Comparison of ENCODE assay signal across 8 cellular contexts in genomic region chr17:31581022-31581483, GRCh38.
DNase-seq lines count a peak whose midpoint lies in the region; ATAC-seq, FAIRE-seq and TF ChIP-seq lines count a peak whose summit lies in the region.

No MANE protein-coding gene starts in this region.

- H3K9me3 ChIP-seq in A549 = no peaks in the 10 kb centered on the region
- H3K9me3 ChIP-seq in mesodermal cell (ENCODE audit: control insufficient read depth, low read length) = no peaks in the 10 kb centered on the region
- H3K9me3 ChIP-seq in aorta (ENCODE audit: control insufficient read depth, low read length) = no peaks in the 10 kb centered on the region

- H3K27ac ChIP-seq in A549 (peak overlapping the region in 1 of 2 experiments; percentile 12; a peak in 1 of 6 replicates), mesodermal cell (ENCODE audit: low read depth, low read length, severe bottlenecking) (peak overlapping the region; percentile 36), aorta (ENCODE audit: low read depth in 1 of 2, low read length in 2 of 2) (peak overlapping the region; percentile 50 to 79)

- ATAC-seq in A549 (peak; percentile 22 to 52; a peak in 4 of 6 replicates), aorta (ENCODE audit: low FRiP score) (peak; percentile 86)

- no peak overlapping the region for H3K4me3 ChIP-seq in A549
- no peak overlapping the region for H3K4me3 ChIP-seq in mesodermal cell (ENCODE audit: extremely low read depth, insufficient read depth, low read length, poor library complexity, severe bottlenecking)
- no peak overlapping the region for H3K4me3 ChIP-seq in aorta (ENCODE audit: low read length in 2 of 2)

- CTCF ChIA-PET in A549 (lab: Yijun Ruan, JAX) = interaction anchor here (1.4 to 2.5 kb wide), 4 partner anchors 8 to 262 kb away, joined by 3 to 16 read pairs (median 8); no protein-coding TSS in a partner anchor

- no peaks in the 10 kb centered on the region for H3K27me3 ChIP-seq in aorta (ENCODE audit: control insufficient read depth in 1 of 2, insufficient read depth in 2 of 2, low read length in 1 of 2)

- peak overlapping the region; percentile 39 for H3K4me3 Mint-ChIP-seq in dendritic cell treated with granulocyte-macrophage colony-stimulating factor and Interleukin-4, amounts not matched to agents 40 ng/mL and 50 ng/mL, for 4 days

- no peak for TF ChIP-seq RAD21 in A549 (conservative IDR thresholded peaks at IDR 0.05 in 1 of 2, IDR thresholded peaks at IDR 0.05 in 1 of 2)

- H3K4me2 ChIP-seq in A549 = no peak overlapping the region

- H3K4me1 Mint-ChIP-seq in dendritic cell treated with granulocyte-macrophage colony-stimulating factor and Interleukin-4, amounts not matched to agents 40 ng/mL and 50 ng/mL, for 4 days (ENCODE audit: low read depth) = peaks cover 75% of the 10 kb centered on the region

- H3K36me3 Mint-ChIP-seq in dendritic cell treated with granulocyte-macrophage colony-stimulating factor and Interleukin-4, amounts not matched to agents 40 ng/mL and 50 ng/mL, for 4 days (ENCODE audit: low read depth) = no peaks in the 10 kb centered on the region

- peaks cover 4% of the 10 kb centered on the region; the same call in 1 of the 3 replicates for H3K4me1 ChIP-seq in A549
- H3K4me1 ChIP-seq in mesodermal cell (ENCODE audit: control insufficient read depth, insufficient read depth, low read length, poor library complexity, severe bottlenecking) = peaks cover 2% of the 10 kb centered on the region
- H3K4me1 ChIP-seq in aorta (ENCODE audit: control insufficient read depth in 1 of 2, insufficient read depth in 2 of 2, low read length in 2 of 2) = peaks cover 0 to 4% of the 10 kb centered on the region in 2 donors

- FAIRE-seq in A549 (lab: Jason Lieb, UNC) (no peak), GM12892 (lab: Jason Lieb, UNC) (no peak)

- no peak for TF ChIP-seq CTCF in A549 (IDR thresholded peaks at IDR 0.05)

- POLR2A ChIA-PET in A549 (lab: Yijun Ruan, JAX) = no interaction called here

- H3K36me3 ChIP-seq in mesodermal cell (ENCODE audit: control insufficient read depth, insufficient read depth, low read length) (peaks cover 48% of the 10 kb centered on the region), aorta (ENCODE audit: control insufficient read depth in 1 of 2, insufficient read depth in 2 of 2, low read length in 1 of 2) (peaks cover 0 to 2% of the 10 kb centered on the region in 2 donors)

- 81% methylated on average over 13 of the region's 13 CpGs for WGBS in A549 (ENCODE audit: missing lambda C conversion rate)
- 87 to 92% methylated on average over 10 to 12 of the region's 13 CpGs for WGBS in mesodermal cell (ENCODE audit: insufficient coverage in 2 of 2), 2 experiments
- WGBS in aorta, 2 donors = 1 to 3% methylated on average over 13 of the region's 13 CpGs

- DNase-seq in A549 (ENCODE audit: low read depth in 1 of 2, low spot score in 1 of 2) (no peak), NCI-H2029 treated with DMSO at 0.1 percent for 48 hours (lab: John Stamatoyannopoulos, UW) (peak; percentile 82), aorta (peak; percentile 90 to 92), GM12892 (ENCODE audit: insufficient read length) (no peak)
- DNase-seq in stimulated activated naive CD4-positive, alpha-beta T cell (lab: John Stamatoyannopoulos, UW) = no peak
- DNase-seq in stimulated activated CD4-positive, alpha-beta T cell treated with anti-CD3 and anti-CD28 coated beads, Interleukin-4, amount 100 ng/mL, for 1 hour = no peak

- TF ChIP-seq POLR2A in A549 (IDR thresholded peaks at IDR 0.05; ENCODE audit: low read length) = no peak
- no peak for TF ChIP-seq POLR2A in GM12892 (IDR thresholded peaks at IDR 0.05; ENCODE audit: low read depth, low read length)

- intact Hi-C loops in dendritic cell treated with granulocyte-macrophage colony-stimulating factor and Interleukin-4, amounts not matched to agents 40 ng/mL and 50 ng/mL, for 4 days (cut with micrococcal nuclease) = no loop called here
- intact Hi-C loops in aorta (cut with DNase I) = loop anchor here in 1 of 2 donors (1.0 to 5.0 kb wide), 2 partner anchors 15 to 116 kb away; no protein-coding TSS in a partner anchor

- H3K9me3 Mint-ChIP-seq in dendritic cell treated with granulocyte-macrophage colony-stimulating factor and Interleukin-4, amounts not matched to agents 40 ng/mL and 50 ng/mL, for 4 days = no peaks in the 10 kb centered on the region

- no peaks in the 10 kb centered on the region for H3K27me3 Mint-ChIP-seq in dendritic cell treated with granulocyte-macrophage colony-stimulating factor and Interleukin-4, amounts not matched to agents 40 ng/mL and 50 ng/mL, for 4 days

- TF ChIP-seq EP300 in A549 (IDR thresholded peaks at IDR 0.05) = no peak

- peak overlapping the region; percentile 92 for H3K27ac Mint-ChIP-seq in dendritic cell treated with granulocyte-macrophage colony-stimulating factor and Interleukin-4, amounts not matched to agents 40 ng/mL and 50 ng/mL, for 4 days

TF ChIP-seq in A549, 52 proteins besides CTCF, POLR2A, EP300 and RAD21:
- no peak for TF ChIP-seq BHLHE40 (IDR thresholded peaks at IDR 0.05; ENCODE audit: low read depth, low read length)
- TF ChIP-seq FOSB (CRISPR knock-in tag; IDR thresholded peaks at IDR 0.05) = no peak
- TF ChIP-seq RARB (CRISPR knock-in tag; IDR thresholded peaks at IDR 0.05) = no peak
- no peak for TF ChIP-seq HMGXB4 (CRISPR knock-in tag; IDR thresholded peaks at IDR 0.05; ENCODE audit: borderline replicate concordance)
- no peak for TF ChIP-seq HOXB13 (CRISPR knock-in tag; IDR thresholded peaks at IDR 0.05; ENCODE audit: low read depth)
- TF ChIP-seq SREBF2 (IDR thresholded peaks at IDR 0.05) = no peak
- no peak for TF ChIP-seq ZC3H11A (IDR thresholded peaks at IDR 0.05)

Comparison
In these comparisons a context has a peak if more than half of its experiments do, and no peak if none do; other contexts are left out.
1. DNase-seq: peak in NCI-H2029 treated with DMSO at 0.1 percent for 48 hours (single experiment) and aorta (2 of 2); none in A549 (0 of 2), GM12892 (single experiment), stimulated activated naive CD4-positive, alpha-beta T cell (0 of 6) and stimulated activated CD4-positive, alpha-beta T cell treated with anti-CD3 and anti-CD28 coated beads, Interleukin-4, amount 100 ng/mL, for 1 hour (single experiment).